ENCODE assay signal across 29 cellular contexts in the genomic region with DNA sequence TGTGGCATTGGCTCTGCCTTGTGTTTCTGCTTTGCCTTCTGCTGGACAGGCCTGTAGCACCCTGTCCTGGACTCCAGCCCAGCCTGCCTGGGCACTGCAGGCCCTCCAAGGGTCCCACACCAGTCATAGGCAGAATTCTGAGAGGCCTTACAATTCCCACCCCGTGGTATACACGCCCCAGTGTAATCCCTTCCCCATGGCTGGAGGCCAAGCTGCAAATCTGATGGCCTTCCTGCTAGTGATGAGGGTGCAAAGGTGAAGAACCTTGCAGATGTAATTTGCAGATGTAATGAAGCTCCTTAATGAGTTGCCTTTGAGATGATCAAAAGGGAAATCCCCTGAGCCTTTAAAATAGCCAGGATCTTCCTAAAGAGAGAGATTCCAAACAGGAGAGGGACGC.
"Had no signal": no experiment of that assay in that cellular context is flagged by ENCODE, and none has a peak within 500 bp of the region (broad histone marks: within the 10 kb centered on the region; RNA-seq: fewer than 3 reads in every experiment).

No MANE protein-coding gene starts in this region.

- H3K36me3 ChIP-seq: colonic mucosa, gastrocnemius medialis had no signal

- H3K27me3 ChIP-seq: body of pancreas, colonic mucosa, gastrocnemius medialis had no signal

- FAIRE-seq: endometrium, endothelial cell of umbilical vein had no signal

- H3K4me1 ChIP-seq: body of pancreas, colonic mucosa, gastrocnemius medialis had no signal

- H3K4me1 Mint-ChIP-seq: activated T-helper 17 cell treated with anti-CD3 and anti-CD28 coated beads, Interleukin-2, amount 50 U/mL, for 72 hours had no signal

- H3K9me3 Mint-ChIP-seq: activated CD8-positive, alpha-beta T cell treated with anti-CD3 and anti-CD28 coated beads for 36 hours; activated T-cell treated with anti-CD3 and anti-CD28 coated beads, Interleukin-2, amount 50 U/mL, for 4 hours; activated T-helper 17 cell treated with anti-CD3 and anti-CD28 coated beads, Interleukin-2, amount 50 U/mL, for 72 hours; effector memory CD8-positive, alpha-beta T cell had no signal

- ATAC-seq: activated CD8-positive, alpha-beta T cell treated with anti-CD3 and anti-CD28 coated beads for 36 hours; activated T-cell treated with anti-CD3 and anti-CD28 coated beads, Interleukin-2, amount 50 U/mL, for 4 hours; activated T-helper 17 cell treated with anti-CD3 and anti-CD28 coated beads, Interleukin-2, amount 50 U/mL, for 72 hours; body of pancreas; effector memory CD8-positive, alpha-beta T cell; gastrocnemius medialis; SK-N-SH treated with all-trans-retinoic acid at 6 μM for 48 hours had no signal

- DNase-seq: activated CD4-positive, alpha-beta T cell treated with anti-CD3 and anti-CD28 coated beads for 1 hour; activated CD4-positive, alpha-beta T cell treated with anti-CD3 and anti-CD28 coated beads for 4 hours; activated CD4-positive, alpha-beta T cell treated with anti-CD3 and anti-CD28 coated beads, Interleukin-2, amount 10 ng/mL, durations not matched to agents 7 days and 5 days; activated CD4-positive, alpha-beta T cell treated with anti-CD3 and anti-CD28 coated beads, Interleukin-2, amount 50 U/mL, for 4 hours; activated CD8-positive, alpha-beta memory T cell treated with anti-CD3 and anti-CD28 coated beads for 24 hours; activated CD8-positive, alpha-beta T cell treated with anti-CD3 and anti-CD28 coated beads for 36 hours; activated effector memory CD4-positive, alpha-beta T cell treated with Interleukin-2 at 50 U/mL for 16 hours; activated gamma-delta T cell treated with Interleukin-2 at 50 U/mL for 16 hours; activated naive CD4-positive, alpha-beta T cell treated with anti-CD3 and anti-CD28 coated beads, Interleukin-2, amount 50 U/mL, for 16 hours; activated naive CD4-positive, alpha-beta T cell treated with Interleukin-2 at 50 U/mL for 16 hours; activated T-cell treated with anti-CD3 and anti-CD28 coated beads, Interleukin-2, amount 50 U/mL, for 4 hours; amniotic stem cell; aorta; body of pancreas; caudate nucleus; colonic mucosa; dorsolateral prefrontal cortex; effector memory CD8-positive, alpha-beta T cell; foreskin fibroblast; gastrocnemius medialis; glutamatergic neuron; T-helper 2 cell had no signal

- H3K27me3 Mint-ChIP-seq: activated naive CD8-positive, alpha-beta T cell; activated T-helper 17 cell treated with anti-CD3 and anti-CD28 coated beads, Interleukin-2, amount 50 U/mL, for 72 hours had no signal

- H3K4me3 ChIP-seq: body of pancreas, colonic mucosa, dorsolateral prefrontal cortex, gastrocnemius medialis had no signal

- H3K27ac ChIP-seq: body of pancreas, colonic mucosa, dorsolateral prefrontal cortex, epithelial cell of prostate, gastrocnemius medialis had no signal

- H3K27ac Mint-ChIP-seq: activated CD4-positive, alpha-beta T cell treated with anti-CD3 and anti-CD28 coated beads, Interleukin-2, amount 10 ng/mL, durations not matched to agents 7 days and 5 days; activated CD8-positive, alpha-beta T cell treated with anti-CD3 and anti-CD28 coated beads for 36 hours; activated naive CD8-positive, alpha-beta T cell; activated T-helper 17 cell treated with anti-CD3 and anti-CD28 coated beads, Interleukin-2, amount 50 U/mL, for 72 hours; dendritic cell treated with granulocyte-macrophage colony-stimulating factor and Interleukin-4, amounts not matched to agents 40 ng/mL and 50 ng/mL, for 4 days; effector memory CD8-positive, alpha-beta T cell had no signal

- H3K4me3 Mint-ChIP-seq: activated CD4-positive, alpha-beta T cell treated with anti-CD3 and anti-CD28 coated beads, Interleukin-2, amount 10 ng/mL, durations not matched to agents 7 days and 5 days; activated CD8-positive, alpha-beta T cell treated with anti-CD3 and anti-CD28 coated beads for 36 hours; activated naive CD8-positive, alpha-beta T cell; activated T-cell treated with anti-CD3 and anti-CD28 coated beads, Interleukin-2, amount 50 U/mL, for 4 hours; activated T-helper 17 cell treated with anti-CD3 and anti-CD28 coated beads, Interleukin-2, amount 50 U/mL, for 72 hours; dendritic cell treated with granulocyte-macrophage colony-stimulating factor and Interleukin-4, amounts not matched to agents 40 ng/mL and 50 ng/mL, for 4 days; effector memory CD8-positive, alpha-beta T cell had no signal

- H3K9me3 ChIP-seq: body of pancreas, colonic mucosa, gastrocnemius medialis had no signal

- H3K36me3 Mint-ChIP-seq: activated naive CD8-positive, alpha-beta T cell had no signal
